1 cellular context compared by ENCODE assay signal in the genomic region with DNA sequence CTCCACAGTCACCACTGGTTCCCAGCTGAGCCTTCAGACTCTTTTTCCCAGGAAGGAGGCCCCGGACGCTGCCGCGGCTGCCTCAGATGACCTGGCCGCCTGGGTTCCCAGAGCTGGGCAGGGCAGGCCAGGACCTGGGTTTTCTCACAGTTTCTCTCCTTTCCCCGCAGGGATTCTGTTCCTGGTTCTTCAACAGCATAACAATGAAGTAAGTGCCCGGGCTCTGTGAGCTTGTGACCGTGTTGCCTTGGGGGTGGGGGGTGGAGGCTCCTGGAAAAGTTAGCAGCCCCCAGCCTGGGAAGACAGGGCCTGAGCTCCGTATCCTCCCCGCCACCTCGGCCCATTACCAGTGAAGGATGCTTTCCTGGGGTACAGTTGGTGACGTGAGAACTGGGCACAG.
TF ChIP-seq lines count a peak whose summit lies in the region.

No MANE protein-coding gene starts in this region.

TF ChIP-seq in H1, 55 proteins besides CTCF, POLR2A, EP300 and RAD21:
- TF ChIP-seq RBBP5 (IDR thresholded peaks at IDR 0.05; ENCODE audit: borderline replicate concordance, low read depth, low read length) = no peak
- TF ChIP-seq HDAC6 (IDR thresholded peaks at IDR 0.05; ENCODE audit: low read depth, low read length) = no peak
- no peak for TF ChIP-seq SRF (IDR thresholded peaks at IDR 0.05; ENCODE audit: low read depth, low read length)
- TF ChIP-seq ASH2L (IDR thresholded peaks at IDR 0.05; ENCODE audit: low read length) = no peak
